In the genomic region with DNA sequence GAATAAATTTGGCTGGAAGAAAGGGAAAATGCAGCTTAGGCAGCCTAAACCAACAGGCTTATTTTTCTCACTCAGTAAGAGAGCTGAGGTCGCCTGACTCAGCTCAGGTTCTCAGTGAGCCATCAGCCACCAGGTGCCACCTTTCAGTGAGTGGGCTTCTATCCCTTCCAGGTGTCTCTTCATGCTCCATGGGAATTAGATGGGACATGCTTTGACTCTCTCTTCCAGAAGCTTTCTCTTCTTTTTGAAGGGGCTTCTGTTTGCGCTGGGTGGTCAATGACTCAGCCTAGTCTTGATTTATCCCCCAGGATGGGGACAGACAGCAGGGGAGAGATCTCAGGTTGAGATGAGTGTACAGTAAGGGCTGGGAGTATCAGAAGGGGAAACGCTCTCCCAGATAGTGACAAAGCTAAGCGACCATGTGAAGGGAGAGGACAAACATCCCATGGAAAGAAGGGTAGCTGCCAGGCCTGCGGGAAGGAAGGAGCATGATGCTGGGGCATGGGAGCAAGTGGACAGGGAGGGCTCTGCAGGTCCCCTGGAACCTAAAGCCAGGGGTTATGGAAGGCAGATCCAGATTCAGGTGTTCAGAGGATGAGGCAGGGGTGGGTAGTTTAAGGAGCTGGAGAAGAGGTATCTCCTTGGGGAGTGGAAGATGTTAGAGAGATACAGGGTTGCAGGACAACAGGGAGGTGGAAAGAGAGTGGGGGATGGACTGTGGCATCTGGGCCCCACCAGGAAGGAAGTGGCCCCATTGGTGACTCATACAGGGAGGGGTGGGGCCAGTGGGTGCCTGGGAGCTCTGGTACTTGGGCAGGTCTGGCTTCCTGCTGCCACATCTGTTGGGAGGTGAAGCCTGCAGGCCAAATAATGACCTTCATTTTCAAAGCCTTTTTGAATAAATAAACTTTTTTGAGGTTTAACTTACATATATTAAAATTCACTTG, we compare ENCODE assay signal across 8 cellular contexts. TPM values are rescaled to one million over a fixed set of nuclear protein-coding genes. Genes with fewer than 3 reads are reported as not detected.
A peak's percentile ranks its signal among the peaks of the same experiment; 100 is the strongest.
DNase-seq lines count a peak whose midpoint lies in the region; ATAC-seq and TF ChIP-seq lines count a peak whose summit lies in the region.

No MANE protein-coding gene starts in this region.

- ATAC-seq in GM23338 (peak; percentile 61), mucosa of descending colon (peak; percentile 80)
- ATAC-seq in stimulated activated effector memory CD8-positive, alpha-beta T cell treated with anti-CD3 and anti-CD28 coated beads, Interleukin-12 subunit alpha, Interleukin-12 subunit beta, amount 100 ng/mL, for 72 hours = peak; percentile 78

- DNase-seq in GM23338 (ENCODE audit: low spot score) (peak; percentile 53), LoVo (ENCODE audit: low spot score) (peak; percentile 90), dorsolateral prefrontal cortex (peak in 1 of 10 donors; percentile 56), mucosa of descending colon (peak; percentile 78 to 94 (median 83)), NCI-H1048 (lab: John Stamatoyannopoulos, UW) (no peak)
- peak; percentile 64 to 71 for DNase-seq in activated CD4-positive, alpha-beta T cell treated with anti-CD3 and anti-CD28 coated beads for 24 hours (ENCODE audit: low read depth in 2 of 2)
- DNase-seq in stimulated activated effector memory CD8-positive, alpha-beta T cell treated with anti-CD3 and anti-CD28 coated beads, Interleukin-12 subunit alpha, Interleukin-12 subunit beta, amount 100 ng/mL, for 72 hours (ENCODE audit: low spot score in 2 of 2) = peak; percentile 61 to 90

- H3K9me3 ChIP-seq in mucosa of descending colon = no peaks in the 10 kb centered on the region

- H3K4me1 ChIP-seq in GM23338 (ENCODE audit: insufficient read depth) (peaks cover 16% of the 10 kb centered on the region), mucosa of descending colon (ENCODE audit: low read depth) (peaks cover 56% of the 10 kb centered on the region)

- H3K9me2 ChIP-seq in GM23338 (ENCODE audit: insufficient read depth) = no peaks in the 10 kb centered on the region

- H3K4me3 ChIP-seq in GM08714 (ENCODE audit: low read length) (peak overlapping the region; percentile 38; the same call in 1 of the 2 replicates), GM23338 (no peak overlapping the region), dorsolateral prefrontal cortex (no peak overlapping the region), mucosa of descending colon (no peak overlapping the region)

- H3K27ac Mint-ChIP-seq in GM23338 = peak overlapping the region; percentile 96
- peak overlapping the region; percentile 99 for H3K27ac Mint-ChIP-seq in stimulated activated effector memory CD8-positive, alpha-beta T cell treated with anti-CD3 and anti-CD28 coated beads, Interleukin-12 subunit alpha, Interleukin-12 subunit beta, amount 100 ng/mL, for 72 hours

- intact Hi-C loops in dorsolateral prefrontal cortex (cut with DNase I) (no loop called here), mucosa of descending colon (cut with DNase I, micrococcal nuclease) (no loop called here)

- H3K79me2 ChIP-seq in GM23338 (replicated peaks; ENCODE audit: insufficient read depth) = peaks cover 12% of the 10 kb centered on the region

- H3K9me3 Mint-ChIP-seq in GM23338 = no peaks in the 10 kb centered on the region
- H3K9me3 Mint-ChIP-seq in stimulated activated effector memory CD8-positive, alpha-beta T cell treated with anti-CD3 and anti-CD28 coated beads, Interleukin-12 subunit alpha, Interleukin-12 subunit beta, amount 100 ng/mL, for 72 hours = no peaks in the 10 kb centered on the region

- peaks cover 50% of the 10 kb centered on the region for H3K4me1 Mint-ChIP-seq in GM23338
- H3K4me1 Mint-ChIP-seq in stimulated activated effector memory CD8-positive, alpha-beta T cell treated with anti-CD3 and anti-CD28 coated beads, Interleukin-12 subunit alpha, Interleukin-12 subunit beta, amount 100 ng/mL, for 72 hours = peaks cover 74% of the 10 kb centered on the region

- peaks cover 5% of the 10 kb centered on the region for H3K27me3 Mint-ChIP-seq in GM23338 (ENCODE audit: insufficient read depth, low read depth, poor library complexity)

- no peaks in the 10 kb centered on the region; the same call in none of the 2 replicates for H4K20me1 ChIP-seq in GM23338 (replicated peaks; ENCODE audit: insufficient read depth)

- H3F3A ChIP-seq in GM23338 (replicated peaks; ENCODE audit: low read depth) = no peaks in the 10 kb centered on the region

- peak overlapping the region; percentile 52; the same call in 1 of the 2 replicates for H3K4me2 ChIP-seq in GM23338

- H3K36me3 ChIP-seq in GM23338 (ENCODE audit: insufficient read depth) (no peaks in the 10 kb centered on the region), mucosa of descending colon (ENCODE audit: low read depth) (no peaks in the 10 kb centered on the region)

- H3K27me3 ChIP-seq in GM23338 (ENCODE audit: insufficient read depth) (no peaks in the 10 kb centered on the region), dorsolateral prefrontal cortex (no peaks in the 10 kb centered on the region)

- peak overlapping the region; percentile 86 for H3K27ac ChIP-seq in GM23338 (ENCODE audit: low read depth)
- H3K27ac ChIP-seq in dorsolateral prefrontal cortex = peak overlapping the region in 55 of 59 donors; percentile 18 to 89 (median 75)

- no peak for TF ChIP-seq CTCF in GM23338 (conservative IDR thresholded peaks at IDR 0.05; ENCODE audit: low read depth in 2 of 2)
- TF ChIP-seq CTCF in dorsolateral prefrontal cortex (IDR thresholded peaks at IDR 0.05 in 54 of 56, conservative IDR thresholded peaks at IDR 0.05 in 2 of 56; ENCODE audit: low read depth in 1 of 56, partially characterized antibody in 56 of 56) = no peak
- no peak for TF ChIP-seq CTCF in mucosa of descending colon (IDR thresholded peaks at IDR 0.05)

- H3K36me3 Mint-ChIP-seq in GM23338 (ENCODE audit: low read depth) = no peaks in the 10 kb centered on the region
- peaks cover 32% of the 10 kb centered on the region for H3K36me3 Mint-ChIP-seq in stimulated activated effector memory CD8-positive, alpha-beta T cell treated with anti-CD3 and anti-CD28 coated beads, Interleukin-12 subunit alpha, Interleukin-12 subunit beta, amount 100 ng/mL, for 72 hours

- H2AFZ ChIP-seq in GM23338 = no peak overlapping the region

- peak overlapping the region; percentile 24 for H3K4me3 Mint-ChIP-seq in GM23338
- H3K4me3 Mint-ChIP-seq in stimulated activated effector memory CD8-positive, alpha-beta T cell treated with anti-CD3 and anti-CD28 coated beads, Interleukin-12 subunit alpha, Interleukin-12 subunit beta, amount 100 ng/mL, for 72 hours = peak overlapping the region; percentile 84

TF ChIP-seq in GM23338, 12 proteins besides CTCF, POLR2A, EP300 and RAD21 (continues in another document):
- no peak for TF ChIP-seq POLR2AphosphoS5 (IDR thresholded peaks at IDR 0.05; ENCODE audit: low read depth)
- no peak for TF ChIP-seq EZH2 (IDR thresholded peaks at IDR 0.05; ENCODE audit: low read depth, unreplicated experiment)
- TF ChIP-seq, protein P1, sequence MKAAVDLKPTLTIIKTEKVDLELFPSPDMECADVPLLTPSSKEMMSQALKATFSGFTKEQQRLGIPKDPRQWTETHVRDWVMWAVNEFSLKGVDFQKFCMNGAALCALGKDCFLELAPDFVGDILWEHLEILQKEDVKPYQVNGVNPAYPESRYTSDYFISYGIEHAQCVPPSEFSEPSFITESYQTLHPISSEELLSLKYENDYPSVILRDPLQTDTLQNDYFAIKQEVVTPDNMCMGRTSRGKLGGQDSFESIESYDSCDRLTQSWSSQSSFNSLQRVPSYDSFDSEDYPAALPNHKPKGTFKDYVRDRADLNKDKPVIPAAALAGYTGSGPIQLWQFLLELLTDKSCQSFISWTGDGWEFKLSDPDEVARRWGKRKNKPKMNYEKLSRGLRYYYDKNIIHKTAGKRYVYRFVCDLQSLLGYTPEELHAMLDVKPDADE (IDR thresholded peaks at IDR 0.05) = no peak
- no peak for TF ChIP-seq REST (IDR thresholded peaks at IDR 0.05; ENCODE audit: unreplicated experiment)
- no peak for TF ChIP-seq CREB1 (CRISPR knock-in tag; IDR thresholded peaks at IDR 0.05; ENCODE audit: low read depth)
- no peak for TF ChIP-seq ZNF114 (CRISPR knock-in tag; IDR thresholded peaks at IDR 0.05)
- no peak for TF ChIP-seq JUNB (IDR thresholded peaks at IDR 0.05; ENCODE audit: unreplicated experiment)
- no peak for TF ChIP-seq STAT1 (IDR thresholded peaks at IDR 0.05; ENCODE audit: unreplicated experiment)
- no peak for TF ChIP-seq NANOG (IDR thresholded peaks at IDR 0.05; ENCODE audit: borderline replicate concordance)

RNA-seq across cellular contexts. Expression of gene OGDH, which starts 32.5 kb away (rescaled TPM):
- total RNA-seq in GM23338 (2014; rRNA removed; shearing (Covaris generic)) = 74.8 and 76.9 TPM in 2 replicates
- 13.5 and 16.5 TPM in 2 replicates for polyA plus RNA-seq in GM23338 (2016; fragmentation: Nextera tagmentation; extraction: Ambion mirVana)
- total RNA-seq in dorsolateral prefrontal cortex = 100 to 1,000 TPM in 116 of 120 experiments, 10 to 100 TPM in 4; 86.3 to 153 (median 120) TPM
- total RNA-seq in mucosa of descending colon = 100 to 1,000 TPM; 141 to 186 (median 159) TPM

RNA-seq across cellular contexts. Expression of gene TMED4, which starts 56.9 kb away (rescaled TPM):
- total RNA-seq in GM23338 (2014; rRNA removed; shearing (Covaris generic)) = 75.1 and 98.5 TPM in 2 replicates
- 41.8 and 43.5 TPM in 2 replicates for polyA plus RNA-seq in GM23338 (2016; fragmentation: Nextera tagmentation; extraction: Ambion mirVana)
- total RNA-seq in dorsolateral prefrontal cortex (10 to 100 TPM; 53.4 to 91.7 (median 69.9) TPM), mucosa of descending colon (10 to 100 TPM; 76.7 to 93.3 (median 84.9) TPM)
